ENCODE assay signal across 10 cellular contexts in the genomic region with DNA sequence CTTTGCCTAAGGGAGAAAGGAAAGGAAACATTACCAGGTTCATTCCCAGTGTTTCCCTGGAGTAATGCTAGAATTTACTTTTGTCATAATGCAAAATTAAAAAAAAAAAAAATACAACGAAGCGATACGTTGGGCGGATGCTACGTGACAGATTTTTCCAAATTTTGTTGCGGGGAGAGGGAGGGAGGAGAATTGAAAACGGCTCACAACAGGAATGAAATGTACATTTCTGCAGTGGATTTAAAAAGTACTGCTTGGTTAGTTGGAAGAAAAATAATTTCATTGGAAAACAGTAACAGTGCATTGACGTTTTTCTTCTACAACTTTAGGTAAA.
DNase-seq lines count a peak whose midpoint lies in the region; ATAC-seq, FAIRE-seq and TF ChIP-seq lines count a peak whose summit lies in the region.
"Had no signal": no experiment of that assay in that cellular context is flagged by ENCODE, and none has a peak within 500 bp of the region (broad histone marks: within the 10 kb centered on the region; RNA-seq: fewer than 3 reads in every experiment).

No MANE protein-coding gene starts in this region.

- H3F3A ChIP-seq in neural progenitor cell (ENCODE audit: low read depth) = peaks cover 30% of the 10 kb centered on the region

- ATAC-seq in GM19455 (IDR thresholded peaks at IDR 0.05; ENCODE audit: unreplicated experiment) (no peak), HG03457 (IDR thresholded peaks at IDR 0.05; ENCODE audit: unreplicated experiment) (no peak), GM21717 (IDR thresholded peaks at IDR 0.05; ENCODE audit: unreplicated experiment) (no peak), GM21786 (IDR thresholded peaks at IDR 0.05; ENCODE audit: unreplicated experiment) (no peak)

- no peak overlapping the region for H2AFZ ChIP-seq in endothelial cell of umbilical vein (ENCODE audit: low read depth, low read length)
- H2AFZ ChIP-seq in neural progenitor cell (replicated peaks) = no peak overlapping the region

- H3K9me1 ChIP-seq in endothelial cell of umbilical vein (replicated peaks; ENCODE audit: control insufficient read depth, extremely low read depth, insufficient read depth, low read length) = no peaks in the 10 kb centered on the region

- peaks cover 0 to 2% (median 0%) of the 10 kb centered on the region in 7 donors for H3K9me3 Mint-ChIP-seq in CD14-positive monocyte
- no peaks in the 10 kb centered on the region for H3K9me3 Mint-ChIP-seq in neural progenitor cell

- H3K27ac Mint-ChIP-seq in CD14-positive monocyte = peak overlapping the region in 2 of 7 donors; percentile 26 to 87
- no peak overlapping the region for H3K27ac Mint-ChIP-seq in neural progenitor cell

- H4K20me1 ChIP-seq in endothelial cell of umbilical vein (replicated peaks; ENCODE audit: control insufficient read depth, extremely low read depth, insufficient read depth, low read length) (no peaks in the 10 kb centered on the region), neural progenitor cell (ENCODE audit: low read depth) (peaks cover 33% of the 10 kb centered on the region)

- H3K27me3 Mint-ChIP-seq in CD14-positive monocyte (ENCODE audit: low read depth in 3 of 3) = no peaks in the 10 kb centered on the region
- peaks cover 47% of the 10 kb centered on the region for H3K27me3 Mint-ChIP-seq in neural progenitor cell (ENCODE audit: insufficient read depth, low read depth)

- H3K4me3 Mint-ChIP-seq in CD14-positive monocyte (peak overlapping the region; percentile 87 to 90), neural progenitor cell (peak overlapping the region; percentile 39)

- H3K36me3 Mint-ChIP-seq in CD14-positive monocyte = peaks cover 3 to 4% of the 10 kb centered on the region in 2 donors
- H3K36me3 Mint-ChIP-seq in neural progenitor cell = no peaks in the 10 kb centered on the region

- peak overlapping the region; percentile 75 for H3K4me3 ChIP-seq in NB4 (ENCODE audit: low read depth, low read length)
- H3K4me3 ChIP-seq in endothelial cell of umbilical vein (replicated peaks in 1 of 3; ENCODE audit: insufficient read depth in 1 of 3, low read depth in 1 of 3, low read length in 3 of 3) = peak overlapping the region in 2 of 3 experiments; percentile 24 to 47
- peak overlapping the region; percentile 62 for H3K4me3 ChIP-seq in neural progenitor cell

- H3K36me3 ChIP-seq in endothelial cell of umbilical vein (ENCODE audit: control insufficient read depth in 2 of 2, extremely low read depth in 1 of 2, insufficient read depth in 2 of 2, low read length in 2 of 2) (no peaks in the 10 kb centered on the region), neural progenitor cell (no peaks in the 10 kb centered on the region)
- H3K36me3 ChIP-seq: tibial nerve had no signal

- TF ChIP-seq CTCF in CD14-positive monocyte (IDR thresholded peaks at IDR 0.05) (no peak), NB4 (IDR thresholded peaks at IDR 0.05; ENCODE audit: low read depth, low read length) (no peak), endothelial cell of umbilical vein (IDR thresholded peaks at IDR 0.05; ENCODE audit: extremely low read depth in 1 of 2, insufficient read depth in 1 of 2, low read depth in 1 of 2, low read length in 2 of 2) (no peak), neural progenitor cell (IDR thresholded peaks at IDR 0.05) (no peak)

- TF ChIP-seq POLR2A in NB4 (IDR thresholded peaks at IDR 0.05; ENCODE audit: extremely low read depth, insufficient read length) (no peak), endothelial cell of umbilical vein (IDR thresholded peaks at IDR 0.05; ENCODE audit: low read depth, low read length) (no peak)

- FAIRE-seq in endothelial cell of umbilical vein (lab: Jason Lieb, UNC) = no peak

- H3K9ac ChIP-seq in endothelial cell of umbilical vein (replicated peaks; ENCODE audit: extremely low read depth, insufficient read depth, low read length) (peak overlapping the region; percentile 20), neural progenitor cell (no peak overlapping the region)

- BruUV-seq in endothelial cell of umbilical vein (replicated peaks; lab: Mats Ljungman, UMichigan) = no TSS peak

- H3K27me3 ChIP-seq in endothelial cell of umbilical vein (ENCODE audit: control insufficient read depth in 2 of 2, insufficient read depth in 2 of 2, low read length in 2 of 2) (peaks cover 38 to 59% of the 10 kb centered on the region in 2 experiments), neural progenitor cell (peaks cover 95% of the 10 kb centered on the region)

- peak overlapping the region; percentile 45 for H3K4me2 ChIP-seq in endothelial cell of umbilical vein (ENCODE audit: insufficient read depth, low read length)
- peak overlapping the region; percentile 99 for H3K4me2 ChIP-seq in neural progenitor cell

- DNase-seq in CD14-positive monocyte (ENCODE audit: low spot score) (no peak), NB4 (ENCODE audit: low read depth) (no peak), endothelial cell of umbilical vein (ENCODE audit: low read depth, low spot score) (no peak), neural progenitor cell (ENCODE audit: low spot score) (no peak)
- DNase-seq: cortex of kidney had no signal

- intact Hi-C loops in CD14-positive monocyte (cut with micrococcal nuclease) = loop anchor here (2.0 to 10.0 kb wide), 3 partner anchors 17 to 136 kb away; no protein-coding TSS in a partner anchor
- intact Hi-C loops in endothelial cell of umbilical vein (cut with micrococcal nuclease) = loop anchor here (1.0 to 5.0 kb wide), 3 partner anchors 91 to 1049 kb away; no protein-coding TSS in a partner anchor

- H3K4me1 Mint-ChIP-seq in CD14-positive monocyte = peaks cover 30% of the 10 kb centered on the region
- peaks cover 16% of the 10 kb centered on the region for H3K4me1 Mint-ChIP-seq in neural progenitor cell

- no peak overlapping the region for H3K27ac ChIP-seq in endothelial cell of umbilical vein (ENCODE audit: insufficient read depth, low read depth, low read length)
- no peak overlapping the region for H3K27ac ChIP-seq in neural progenitor cell

- CTCF ChIA-PET in endothelial cell of umbilical vein (lab: Charles Lee) = interaction anchor here (0.8 to 14.7 kb wide), 6 partner anchors 146 to 1041 kb away, joined by 3 to 249 read pairs (median 54); no protein-coding TSS in a partner anchor

- H3K9me3 ChIP-seq in endothelial cell of umbilical vein (replicated peaks; ENCODE audit: control insufficient read depth, insufficient read depth, low read length) = no peaks in the 10 kb centered on the region
- no peaks in the 10 kb centered on the region for H3K9me3 ChIP-seq in neural progenitor cell (ENCODE audit: low read depth)
- H3K9me3 ChIP-seq: tibial nerve had no signal

- dilution Hi-C loops in endothelial cell of umbilical vein (cut with MboI; ENCODE audit: extremely low pct_ligation_motif_present, low sequenced_read_pairs) = no loop called here

- POLR2A ChIA-PET in endothelial cell of umbilical vein (lab: Charles Lee) = no interaction called here

- H3K79me2 ChIP-seq in endothelial cell of umbilical vein (ENCODE audit: control insufficient read depth, insufficient read depth, low read length) (peaks cover 18% of the 10 kb centered on the region), neural progenitor cell (ENCODE audit: low read depth) (no peaks in the 10 kb centered on the region)

- H3K4me1 ChIP-seq in endothelial cell of umbilical vein (ENCODE audit: control insufficient read depth, extremely low read depth, insufficient read depth, low read length) (peaks cover 21% of the 10 kb centered on the region), neural progenitor cell (peaks cover 15% of the 10 kb centered on the region)

TF ChIP-seq in endothelial cell of umbilical vein, 7 proteins besides CTCF, POLR2A, EP300 and RAD21:
- TF ChIP-seq POLR2AphosphoS5 (IDR thresholded peaks at IDR 0.05; ENCODE audit: insufficient read depth, low read depth, low read length) = no peak
- no peak for TF ChIP-seq MYC (IDR thresholded peaks at IDR 0.05; ENCODE audit: low read depth, low read length)
- TF ChIP-seq EZH2 (IDR thresholded peaks at IDR 0.05; ENCODE audit: borderline replicate concordance, low read depth, low read length, severe bottlenecking) = no peak
- no peak for TF ChIP-seq GATA2 (IDR thresholded peaks at IDR 0.05; ENCODE audit: insufficient read depth, insufficient read length, low read depth, low read length)
- TF ChIP-seq FOS (IDR thresholded peaks at IDR 0.05; ENCODE audit: borderline replicate concordance, insufficient read depth, low read length) = no peak
- no peak for TF ChIP-seq JUN (IDR thresholded peaks at IDR 0.05; ENCODE audit: borderline replicate concordance, insufficient read depth, insufficient read length, low read depth)
- no peak for TF ChIP-seq MAX (IDR thresholded peaks at IDR 0.05; ENCODE audit: insufficient read depth, insufficient read length)
TF ChIP-seq in endothelial cell of umbilical vein: peak in this region for 0.
